Comparison of ENCODE assay signal across 5 cellular contexts in genomic region chr1:1856161-1856560, GRCh38. TPM values are rescaled to one million over a fixed set of nuclear protein-coding genes. Genes with fewer than 3 reads are reported as not detected.
"Had no signal": no experiment of that assay in that cellular context is flagged by ENCODE, and none has a peak within 500 bp of the region (broad histone marks: within the 10 kb centered on the region; RNA-seq: fewer than 3 reads in every experiment).

No MANE protein-coding gene starts in this region.

RNA-seq across cellular contexts. Expression of gene CALML6, which starts 58.9 kb away (rescaled TPM):
- total RNA-seq: epithelial cell of proximal tubule, foreskin keratinocyte, lower lobe of right lung, pulmonary artery endothelial cell, thoracic aorta had no signal
